Comparison of ENCODE assay signal across 1 cellular context in genomic region chr21:29647353-29647781, GRCh38.
A peak's percentile ranks its signal among the peaks of the same experiment; 100 is the strongest.
TF ChIP-seq lines count a peak whose summit lies in the region.

No MANE protein-coding gene starts in this region.

TF ChIP-seq in K562, 482 proteins besides CTCF, POLR2A, EP300 and RAD21 (continued from another document and continues in another):
- TF ChIP-seq, protein P1, sequence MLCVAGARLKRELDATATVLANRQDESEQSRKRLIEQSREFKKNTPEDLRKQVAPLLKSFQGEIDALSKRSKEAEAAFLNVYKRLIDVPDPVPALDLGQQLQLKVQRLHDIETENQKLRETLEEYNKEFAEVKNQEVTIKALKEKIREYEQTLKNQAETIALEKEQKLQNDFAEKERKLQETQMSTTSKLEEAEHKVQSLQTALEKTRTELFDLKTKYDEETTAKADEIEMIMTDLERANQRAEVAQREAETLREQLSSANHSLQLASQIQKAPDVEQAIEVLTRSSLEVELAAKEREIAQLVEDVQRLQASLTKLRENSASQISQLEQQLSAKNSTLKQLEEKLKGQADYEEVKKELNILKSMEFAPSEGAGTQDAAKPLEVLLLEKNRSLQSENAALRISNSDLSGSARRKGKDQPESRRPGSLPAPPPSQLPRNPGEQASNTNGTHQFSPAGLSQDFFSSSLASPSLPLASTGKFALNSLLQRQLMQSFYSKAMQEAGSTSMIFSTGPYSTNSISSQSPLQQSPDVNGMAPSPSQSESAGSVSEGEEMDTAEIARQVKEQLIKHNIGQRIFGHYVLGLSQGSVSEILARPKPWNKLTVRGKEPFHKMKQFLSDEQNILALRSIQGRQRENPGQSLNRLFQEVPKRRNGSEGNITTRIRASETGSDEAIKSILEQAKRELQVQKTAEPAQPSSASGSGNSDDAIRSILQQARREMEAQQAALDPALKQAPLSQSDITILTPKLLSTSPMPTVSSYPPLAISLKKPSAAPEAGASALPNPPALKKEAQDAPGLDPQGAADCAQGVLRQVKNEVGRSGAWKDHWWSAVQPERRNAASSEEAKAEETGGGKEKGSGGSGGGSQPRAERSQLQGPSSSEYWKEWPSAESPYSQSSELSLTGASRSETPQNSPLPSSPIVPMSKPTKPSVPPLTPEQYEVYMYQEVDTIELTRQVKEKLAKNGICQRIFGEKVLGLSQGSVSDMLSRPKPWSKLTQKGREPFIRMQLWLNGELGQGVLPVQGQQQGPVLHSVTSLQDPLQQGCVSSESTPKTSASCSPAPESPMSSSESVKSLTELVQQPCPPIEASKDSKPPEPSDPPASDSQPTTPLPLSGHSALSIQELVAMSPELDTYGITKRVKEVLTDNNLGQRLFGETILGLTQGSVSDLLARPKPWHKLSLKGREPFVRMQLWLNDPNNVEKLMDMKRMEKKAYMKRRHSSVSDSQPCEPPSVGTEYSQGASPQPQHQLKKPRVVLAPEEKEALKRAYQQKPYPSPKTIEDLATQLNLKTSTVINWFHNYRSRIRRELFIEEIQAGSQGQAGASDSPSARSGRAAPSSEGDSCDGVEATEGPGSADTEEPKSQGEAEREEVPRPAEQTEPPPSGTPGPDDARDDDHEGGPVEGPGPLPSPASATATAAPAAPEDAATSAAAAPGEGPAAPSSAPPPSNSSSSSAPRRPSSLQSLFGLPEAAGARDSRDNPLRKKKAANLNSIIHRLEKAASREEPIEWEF (CRISPR knock-in tag; IDR thresholded peaks at IDR 0.05), result peak; percentile 83; the same call in 1 of the 2 replicates
- TF ChIP-seq HMBOX1 (IDR thresholded peaks at IDR 0.05), result peak; percentile 99
- TF ChIP-seq, protein P2, sequence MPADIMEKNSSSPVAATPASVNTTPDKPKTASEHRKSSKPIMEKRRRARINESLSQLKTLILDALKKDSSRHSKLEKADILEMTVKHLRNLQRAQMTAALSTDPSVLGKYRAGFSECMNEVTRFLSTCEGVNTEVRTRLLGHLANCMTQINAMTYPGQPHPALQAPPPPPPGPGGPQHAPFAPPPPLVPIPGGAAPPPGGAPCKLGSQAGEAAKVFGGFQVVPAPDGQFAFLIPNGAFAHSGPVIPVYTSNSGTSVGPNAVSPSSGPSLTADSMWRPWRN (IDR thresholded peaks at IDR 0.05; ENCODE audit: low read depth), result no peak; the same call in 1 of the 2 replicates
- peak in 1 of 2 experiments; percentile 76; a peak in 2 of 4 replicates for TF ChIP-seq TBL1XR1 (IDR thresholded peaks at IDR 0.05; ENCODE audit: low read length in 2 of 2)
- TF ChIP-seq ZNF324 (CRISPR knock-in tag; IDR thresholded peaks at IDR 0.05), result no peak
- TF ChIP-seq TBP (optimal IDR thresholded peaks at IDR 0.05; ENCODE audit: low read depth, low read length), result peak; percentile 68
- no peak for TF ChIP-seq CBX1 (IDR thresholded peaks at IDR 0.05; ENCODE audit: low read depth)
- TF ChIP-seq, protein P3, sequence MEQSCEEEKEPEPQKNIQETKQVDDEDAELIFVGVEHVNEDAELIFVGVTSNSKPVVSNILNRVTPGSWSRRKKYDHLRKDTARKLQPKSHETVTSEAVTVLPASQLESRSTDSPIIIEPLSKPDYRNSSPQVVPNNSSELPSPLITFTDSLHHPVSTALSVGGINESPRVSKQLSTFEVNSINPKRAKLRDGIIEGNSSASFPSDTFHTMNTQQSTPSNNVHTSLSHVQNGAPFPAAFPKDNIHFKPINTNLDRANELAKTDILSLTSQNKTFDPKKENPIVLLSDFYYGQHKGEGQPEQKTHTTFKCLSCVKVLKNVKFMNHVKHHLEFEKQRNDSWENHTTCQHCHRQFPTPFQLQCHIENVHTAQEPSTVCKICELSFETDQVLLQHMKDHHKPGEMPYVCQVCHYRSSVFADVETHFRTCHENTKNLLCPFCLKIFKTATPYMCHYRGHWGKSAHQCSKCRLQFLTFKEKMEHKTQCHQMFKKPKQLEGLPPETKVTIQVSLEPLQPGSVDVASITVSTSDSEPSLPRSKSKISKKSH (CRISPR knock-in tag; IDR thresholded peaks at IDR 0.05), result no peak
- no peak for TF ChIP-seq ZNF3 (CRISPR knock-in tag; IDR thresholded peaks at IDR 0.05)
- TF ChIP-seq NCOR1 (IDR thresholded peaks at IDR 0.05), result peak; percentile 86
- no peak for TF ChIP-seq ATF1 (CRISPR knock-in tag; IDR thresholded peaks at IDR 0.05)
- peak; percentile 97 for TF ChIP-seq ATF1 (tag; IDR thresholded peaks at IDR 0.05)
- TF ChIP-seq RFX5 (IDR thresholded peaks at IDR 0.05; ENCODE audit: low read depth, low read length), result no peak
- TF ChIP-seq ZNF23 (CRISPR knock-in tag; IDR thresholded peaks at IDR 0.05), result no peak
- TF ChIP-seq SRF (CRISPR knock-in tag; IDR thresholded peaks at IDR 0.05), result no peak
- peak; percentile 88; the same call in 1 of the 2 replicates for TF ChIP-seq HDAC2 (IDR thresholded peaks at IDR 0.05)
- TF ChIP-seq ZNF133 (CRISPR knock-in tag; IDR thresholded peaks at IDR 0.05), result no peak
- no peak for TF ChIP-seq DIDO1 (tag; IDR thresholded peaks at IDR 0.05; ENCODE audit: low read depth)
- TF ChIP-seq, protein P4, sequence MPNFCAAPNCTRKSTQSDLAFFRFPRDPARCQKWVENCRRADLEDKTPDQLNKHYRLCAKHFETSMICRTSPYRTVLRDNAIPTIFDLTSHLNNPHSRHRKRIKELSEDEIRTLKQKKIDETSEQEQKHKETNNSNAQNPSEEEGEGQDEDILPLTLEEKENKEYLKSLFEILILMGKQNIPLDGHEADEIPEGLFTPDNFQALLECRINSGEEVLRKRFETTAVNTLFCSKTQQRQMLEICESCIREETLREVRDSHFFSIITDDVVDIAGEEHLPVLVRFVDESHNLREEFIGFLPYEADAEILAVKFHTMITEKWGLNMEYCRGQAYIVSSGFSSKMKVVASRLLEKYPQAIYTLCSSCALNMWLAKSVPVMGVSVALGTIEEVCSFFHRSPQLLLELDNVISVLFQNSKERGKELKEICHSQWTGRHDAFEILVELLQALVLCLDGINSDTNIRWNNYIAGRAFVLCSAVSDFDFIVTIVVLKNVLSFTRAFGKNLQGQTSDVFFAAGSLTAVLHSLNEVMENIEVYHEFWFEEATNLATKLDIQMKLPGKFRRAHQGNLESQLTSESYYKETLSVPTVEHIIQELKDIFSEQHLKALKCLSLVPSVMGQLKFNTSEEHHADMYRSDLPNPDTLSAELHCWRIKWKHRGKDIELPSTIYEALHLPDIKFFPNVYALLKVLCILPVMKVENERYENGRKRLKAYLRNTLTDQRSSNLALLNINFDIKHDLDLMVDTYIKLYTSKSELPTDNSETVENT (CRISPR knock-in tag; IDR thresholded peaks at IDR 0.05), result no peak
- TF ChIP-seq GMEB1 (CRISPR knock-in tag; IDR thresholded peaks at IDR 0.05), result peak; percentile 43; the same call in 1 of the 2 replicates
- no peak for TF ChIP-seq MCM5 (IDR thresholded peaks at IDR 0.05; ENCODE audit: low read depth)
- TF ChIP-seq NR3C1 (CRISPR knock-in tag; IDR thresholded peaks at IDR 0.05), result no peak
- TF ChIP-seq BACH1 (tag; IDR thresholded peaks at IDR 0.05), result peak; percentile 94
- peak; percentile 65; the same call in 1 of the 2 replicates for TF ChIP-seq ZEB2 (IDR thresholded peaks at IDR 0.05)
- peak; percentile 47; the same call in 1 of the 2 replicates for TF ChIP-seq ZNF79 (CRISPR knock-in tag; IDR thresholded peaks at IDR 0.05; ENCODE audit: low read depth)
- TF ChIP-seq PHF21A (IDR thresholded peaks at IDR 0.05; ENCODE audit: borderline replicate concordance, low read depth), result no peak
- no peak for TF ChIP-seq RUNX1 (IDR thresholded peaks at IDR 0.05; ENCODE audit: low read depth)
- TF ChIP-seq, protein P5, sequence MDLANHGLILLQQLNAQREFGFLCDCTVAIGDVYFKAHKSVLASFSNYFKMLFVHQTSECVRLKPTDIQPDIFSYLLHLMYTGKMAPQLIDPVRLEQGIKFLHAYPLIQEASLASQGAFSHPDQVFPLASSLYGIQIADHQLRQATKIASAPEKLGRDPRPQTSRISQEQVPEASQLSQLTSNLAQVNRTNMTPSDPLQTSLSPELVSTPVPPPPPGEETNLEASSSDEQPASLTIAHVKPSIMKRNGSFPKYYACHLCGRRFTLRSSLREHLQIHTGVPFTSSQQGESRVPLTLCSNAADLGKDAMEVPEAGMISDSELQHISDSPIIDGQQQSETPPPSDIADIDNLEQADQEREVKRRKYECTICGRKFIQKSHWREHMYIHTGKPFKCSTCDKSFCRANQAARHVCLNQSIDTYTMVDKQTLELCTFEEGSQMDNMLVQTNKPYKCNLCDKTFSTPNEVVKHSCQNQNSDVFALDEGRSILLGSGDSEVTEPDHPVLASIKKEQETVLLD (IDR thresholded peaks at IDR 0.05), result peak; percentile 84; the same call in 1 of the 2 replicates
- no peak for TF ChIP-seq SREBF2 (CRISPR knock-in tag; IDR thresholded peaks at IDR 0.05)
- no peak for TF ChIP-seq ZNF347 (CRISPR knock-in tag; IDR thresholded peaks at IDR 0.05; ENCODE audit: low read depth)
- TF ChIP-seq, protein P6, sequence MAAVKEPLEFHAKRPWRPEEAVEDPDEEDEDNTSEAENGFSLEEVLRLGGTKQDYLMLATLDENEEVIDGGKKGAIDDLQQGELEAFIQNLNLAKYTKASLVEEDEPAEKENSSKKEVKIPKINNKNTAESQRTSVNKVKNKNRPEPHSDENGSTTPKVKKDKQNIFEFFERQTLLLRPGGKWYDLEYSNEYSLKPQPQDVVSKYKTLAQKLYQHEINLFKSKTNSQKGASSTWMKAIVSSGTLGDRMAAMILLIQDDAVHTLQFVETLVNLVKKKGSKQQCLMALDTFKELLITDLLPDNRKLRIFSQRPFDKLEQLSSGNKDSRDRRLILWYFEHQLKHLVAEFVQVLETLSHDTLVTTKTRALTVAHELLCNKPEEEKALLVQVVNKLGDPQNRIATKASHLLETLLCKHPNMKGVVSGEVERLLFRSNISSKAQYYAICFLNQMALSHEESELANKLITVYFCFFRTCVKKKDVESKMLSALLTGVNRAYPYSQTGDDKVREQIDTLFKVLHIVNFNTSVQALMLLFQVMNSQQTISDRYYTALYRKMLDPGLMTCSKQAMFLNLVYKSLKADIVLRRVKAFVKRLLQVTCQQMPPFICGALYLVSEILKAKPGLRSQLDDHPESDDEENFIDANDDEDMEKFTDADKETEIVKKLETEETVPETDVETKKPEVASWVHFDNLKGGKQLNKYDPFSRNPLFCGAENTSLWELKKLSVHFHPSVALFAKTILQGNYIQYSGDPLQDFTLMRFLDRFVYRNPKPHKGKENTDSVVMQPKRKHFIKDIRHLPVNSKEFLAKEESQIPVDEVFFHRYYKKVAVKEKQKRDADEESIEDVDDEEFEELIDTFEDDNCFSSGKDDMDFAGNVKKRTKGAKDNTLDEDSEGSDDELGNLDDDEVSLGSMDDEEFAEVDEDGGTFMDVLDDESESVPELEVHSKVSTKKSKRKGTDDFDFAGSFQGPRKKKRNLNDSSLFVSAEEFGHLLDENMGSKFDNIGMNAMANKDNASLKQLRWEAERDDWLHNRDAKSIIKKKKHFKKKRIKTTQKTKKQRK (IDR thresholded peaks at IDR 0.05; ENCODE audit: borderline replicate concordance, low read depth, low read length), result no peak
- TF ChIP-seq KDM2B (CRISPR knock-in tag; IDR thresholded peaks at IDR 0.05), result no peak
- TF ChIP-seq ZNF780A (CRISPR knock-in tag; IDR thresholded peaks at IDR 0.05), result no peak
- TF ChIP-seq ZNF316 (IDR thresholded peaks at IDR 0.05), result peak; percentile 74
- peak in 1 of 2 experiments; percentile 72; a peak in 2 of 4 replicates for TF ChIP-seq HDAC1 (IDR thresholded peaks at IDR 0.05)
- no peak for TF ChIP-seq ZNF408 (CRISPR knock-in tag; IDR thresholded peaks at IDR 0.05; ENCODE audit: low read depth)
- no peak for TF ChIP-seq HNRNPUL1 (IDR thresholded peaks at IDR 0.05; ENCODE audit: low read length)
- TF ChIP-seq EWSR1 (IDR thresholded peaks at IDR 0.05; ENCODE audit: borderline replicate concordance, low read depth, partially characterized antibody), result no peak
- no peak for TF ChIP-seq U2AF1 (optimal IDR thresholded peaks at IDR 0.05; ENCODE audit: low read depth, low read length)
- TF ChIP-seq, protein P7, sequence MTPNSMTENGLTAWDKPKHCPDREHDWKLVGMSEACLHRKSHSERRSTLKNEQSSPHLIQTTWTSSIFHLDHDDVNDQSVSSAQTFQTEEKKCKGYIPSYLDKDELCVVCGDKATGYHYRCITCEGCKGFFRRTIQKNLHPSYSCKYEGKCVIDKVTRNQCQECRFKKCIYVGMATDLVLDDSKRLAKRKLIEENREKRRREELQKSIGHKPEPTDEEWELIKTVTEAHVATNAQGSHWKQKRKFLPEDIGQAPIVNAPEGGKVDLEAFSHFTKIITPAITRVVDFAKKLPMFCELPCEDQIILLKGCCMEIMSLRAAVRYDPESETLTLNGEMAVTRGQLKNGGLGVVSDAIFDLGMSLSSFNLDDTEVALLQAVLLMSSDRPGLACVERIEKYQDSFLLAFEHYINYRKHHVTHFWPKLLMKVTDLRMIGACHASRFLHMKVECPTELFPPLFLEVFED (CRISPR knock-in tag; conservative IDR thresholded peaks at IDR 0.05), result no peak
- no peak for TF ChIP-seq ZNF398 (CRISPR knock-in tag; IDR thresholded peaks at IDR 0.05)
- TF ChIP-seq SMC3 (conservative IDR thresholded peaks at IDR 0.05; ENCODE audit: insufficient read depth, low read depth, low read length), result no peak
- TF ChIP-seq FOS (IDR thresholded peaks at IDR 0.05; ENCODE audit: extremely low read depth, insufficient read length), result peak; percentile 58
- no peak for TF ChIP-seq U2AF2 (optimal IDR thresholded peaks at IDR 0.05; ENCODE audit: low read depth, low read length)
- no peak for TF ChIP-seq DNMT1 (IDR thresholded peaks at IDR 0.05)
